24 cellular contexts compared by ENCODE assay signal in the genomic region with DNA sequence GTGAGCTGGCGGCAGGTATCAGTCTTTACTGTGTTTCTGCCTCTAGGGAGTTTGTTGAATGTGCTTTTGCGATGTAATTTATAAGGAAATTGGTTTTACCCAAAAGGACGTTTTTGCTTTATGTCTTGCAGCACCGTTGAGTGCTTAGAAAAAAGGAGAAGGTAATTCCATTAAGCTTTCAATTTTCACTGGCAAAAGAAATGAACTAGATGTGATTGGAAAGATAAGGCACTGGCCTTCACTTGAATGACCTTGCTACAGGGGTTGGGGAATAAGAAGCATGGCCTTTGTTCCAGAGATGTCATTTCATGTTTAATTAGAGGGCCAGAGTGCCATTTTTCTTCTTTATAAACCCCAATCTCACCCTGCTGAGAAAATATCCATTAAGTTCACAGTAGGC.
"Had no signal": no experiment of that assay in that cellular context is flagged by ENCODE, and none has a peak within 500 bp of the region (broad histone marks: within the 10 kb centered on the region; RNA-seq: fewer than 3 reads in every experiment).

No MANE protein-coding gene starts in this region.

- H3K27me3 Mint-ChIP-seq: effector memory CD8-positive, alpha-beta T cell had no signal

- DNase-seq: cortex of kidney; effector memory CD8-positive, alpha-beta T cell; foreskin fibroblast; gastrocnemius medialis; heart left ventricle; kidney; left lung; mesenchymal stem cell; midbrain; naive thymus-derived CD4-positive, alpha-beta T cell; nucleus accumbens; ovary; right lobe of liver; small intestine; stimulated activated CD4-positive, alpha-beta T cell treated with anti-CD3 and anti-CD28 coated beads, Interleukin-12 subunit alpha, Interleukin-12 subunit beta, amount 100 ng/mL, for 4 hours; stimulated activated CD4-positive, alpha-beta T cell treated with anti-CD3 and anti-CD28 coated beads, Interleukin-1b, Interleukin-23, amount 100 ng/mL, for 48 hours; stimulated activated CD4-positive, alpha-beta T cell treated with anti-CD3 and anti-CD28 coated beads, Interleukin-4, amount 100 ng/mL, for 1 hour; stimulated activated CD8-positive, alpha-beta memory T cell treated with anti-CD3 and anti-CD28 coated beads, Interleukin-4, amount 100 ng/mL, for 48 hours; stimulated activated naive CD4-positive, alpha-beta T cell; stimulated activated naive CD8-positive, alpha-beta T cell treated with anti-CD3 and anti-CD28 coated beads, Interleukin-15, amount 100 ng/mL, for 72 hours; thyroid gland; trophoblast cell had no signal

- ATAC-seq: effector memory CD8-positive, alpha-beta T cell; gastrocnemius medialis; heart left ventricle; left lung; naive thymus-derived CD4-positive, alpha-beta T cell; right lobe of liver; stimulated activated naive CD8-positive, alpha-beta T cell treated with anti-CD3 and anti-CD28 coated beads, Interleukin-15, amount 100 ng/mL, for 72 hours had no signal

- H3K27ac Mint-ChIP-seq: effector memory CD8-positive, alpha-beta T cell; naive thymus-derived CD4-positive, alpha-beta T cell; neural progenitor cell; stimulated activated naive CD8-positive, alpha-beta T cell treated with anti-CD3 and anti-CD28 coated beads, Interleukin-15, amount 100 ng/mL, for 72 hours had no signal

- H3K36me3 Mint-ChIP-seq: naive thymus-derived CD4-positive, alpha-beta T cell had no signal

- H3K4me3 Mint-ChIP-seq: effector memory CD8-positive, alpha-beta T cell; naive thymus-derived CD4-positive, alpha-beta T cell; nephron; neural progenitor cell; stimulated activated naive CD8-positive, alpha-beta T cell treated with anti-CD3 and anti-CD28 coated beads, Interleukin-15, amount 100 ng/mL, for 72 hours had no signal

- H3K9me3 Mint-ChIP-seq: effector memory CD8-positive, alpha-beta T cell; nephron had no signal
